23 cellular contexts compared by ENCODE assay signal in the genomic region with DNA sequence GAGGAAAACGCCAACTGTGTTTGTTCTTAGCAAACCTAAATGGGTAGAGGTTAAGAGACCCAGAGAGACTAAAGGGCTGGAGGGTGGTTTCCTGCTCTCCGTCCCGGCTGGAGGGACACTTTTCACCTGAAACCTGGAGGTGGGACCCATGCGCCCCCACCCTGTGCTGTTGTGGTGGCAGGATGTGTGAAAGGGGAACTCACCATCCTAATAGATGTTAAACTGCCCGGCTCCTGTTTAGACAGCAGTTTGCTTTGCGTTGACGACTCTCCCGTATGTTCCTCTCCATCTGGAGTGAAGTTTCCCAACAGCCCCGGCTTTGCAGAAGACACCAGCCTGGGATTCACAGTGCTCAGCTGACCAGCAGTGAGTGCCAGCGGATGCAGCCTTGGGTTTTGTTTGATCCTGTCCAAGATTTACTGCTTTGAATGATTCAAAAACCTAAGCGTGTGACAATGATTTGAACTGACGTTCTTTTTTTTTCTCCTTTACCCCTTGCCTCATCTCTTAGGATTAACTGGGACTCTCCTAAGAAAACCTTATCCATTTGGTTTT.
"Had no signal": no experiment of that assay in that cellular context is flagged by ENCODE, and none has a peak within 500 bp of the region (broad histone marks: within the 10 kb centered on the region; RNA-seq: fewer than 3 reads in every experiment).

No MANE protein-coding gene starts in this region.

- H3K36me3 Mint-ChIP-seq: activated naive CD4-positive, alpha-beta T cell treated with anti-CD3 and anti-CD28 coated beads, Interleukin-2, amount 50 U/mL, for 72 hours; WTC11 had no signal

- DNase-seq: activated naive CD4-positive, alpha-beta T cell; activated T-cell treated with anti-CD3 and anti-CD28 coated beads for 4 hours; activated T-cell treated with anti-CD3 and anti-CD28 coated beads, Interleukin-2, amount 50 U/mL, for 72 hours; effector CD4-positive, alpha-beta T cell; gastrocnemius medialis; islet precursor cell; left ventricle myocardium superior; nucleus accumbens; right cardiac atrium; stimulated activated naive CD4-positive, alpha-beta T cell; T-helper 17 cell; T1000; tibial artery had no signal

- H3K27ac ChIP-seq: esophagus muscularis mucosa, gastrocnemius medialis, hepatocyte, parathyroid adenoma, suprapubic skin, tibial artery, upper lobe of right lung had no signal

- H3K4me3 Mint-ChIP-seq: activated T-cell treated with anti-CD3 and anti-CD28 coated beads, Interleukin-2, amount 50 U/mL, for 72 hours; central memory CD8-positive, alpha-beta T cell; dendritic cell treated with granulocyte-macrophage colony-stimulating factor and Interleukin-4, amounts not matched to agents 40 ng/mL and 50 ng/mL, for 4 days; nephron; T-helper 17 cell; WTC11 had no signal

- H3K9me3 Mint-ChIP-seq: activated naive CD4-positive, alpha-beta T cell treated with anti-CD3 and anti-CD28 coated beads, Interleukin-2, amount 50 U/mL, for 72 hours; activated T-cell treated with anti-CD3 and anti-CD28 coated beads, Interleukin-2, amount 50 U/mL, for 72 hours; central memory CD8-positive, alpha-beta T cell; dendritic cell treated with granulocyte-macrophage colony-stimulating factor and Interleukin-4, amounts not matched to agents 40 ng/mL and 50 ng/mL, for 4 days; nephron; WTC11 had no signal

- H3K27ac Mint-ChIP-seq: activated naive CD4-positive, alpha-beta T cell treated with anti-CD3 and anti-CD28 coated beads, Interleukin-2, amount 50 U/mL, for 72 hours; activated T-cell treated with anti-CD3 and anti-CD28 coated beads, Interleukin-2, amount 50 U/mL, for 72 hours; dendritic cell treated with granulocyte-macrophage colony-stimulating factor and Interleukin-4, amounts not matched to agents 40 ng/mL and 50 ng/mL, for 4 days; nephron; T-helper 17 cell; WTC11 had no signal

- H3K27me3 Mint-ChIP-seq: dendritic cell treated with granulocyte-macrophage colony-stimulating factor and Interleukin-4, amounts not matched to agents 40 ng/mL and 50 ng/mL, for 4 days had no signal

- H3K4me1 Mint-ChIP-seq: central memory CD8-positive, alpha-beta T cell; T-helper 17 cell had no signal

- ATAC-seq: activated naive CD4-positive, alpha-beta T cell treated with anti-CD3 and anti-CD28 coated beads, Interleukin-2, amount 50 U/mL, for 72 hours; activated T-cell treated with anti-CD3 and anti-CD28 coated beads, Interleukin-2, amount 50 U/mL, for 72 hours; gastrocnemius medialis; left ventricle myocardium superior; right cardiac atrium; T-helper 17 cell; upper lobe of right lung; WTC11 had no signal
